Comparison of ENCODE assay signal across 1 cellular context in genomic region chr12:57766464-57767311, GRCh38.
TF ChIP-seq lines count a peak whose summit lies in the region.

Gene CYP27B1 (minus strand): TSS chr12:57767078. CDS start chr12:57767041, 37 bp downstream.

TF ChIP-seq in K562, 482 proteins besides CTCF, POLR2A, EP300 and RAD21 (continued from another document):
- TF ChIP-seq RREB1 (CRISPR knock-in tag; IDR thresholded peaks at IDR 0.05) (0 out of 2 replicates have a peak, but pooled peaks have one; percentile 57), L3MBTL2 (IDR thresholded peaks at IDR 0.05) (peak; percentile 43), POLR2AphosphoS5 (IDR thresholded peaks at IDR 0.05; ENCODE audit: control insufficient read depth, insufficient read depth, low read depth, low read length) (0 out of 2 replicates have a peak, but pooled peaks have one; percentile 7), HINFP (tag; conservative IDR thresholded peaks at IDR 0.05; ENCODE audit: low read depth) (peak; percentile 92), ZBTB5 (IDR thresholded peaks at IDR 0.05) (peak; percentile 67), CEBPB (tag; IDR thresholded peaks at IDR 0.05) (peak; percentile 85), NRF1 (conservative IDR thresholded peaks at IDR 0.05 in 1 of 2, IDR thresholded peaks at IDR 0.05 in 1 of 2) (peak; percentile 13 to 20; a peak in 2 of 4 replicates), TAL1 (IDR thresholded peaks at IDR 0.05) (no peak), NFIC (IDR thresholded peaks at IDR 0.05) (peak; percentile 52), MYC (IDR thresholded peaks at IDR 0.05; ENCODE audit: low read depth, low read length) (0 out of 2 replicates have a peak, but pooled peaks have one; percentile 20), MYC (CRISPR knock-in tag; IDR thresholded peaks at IDR 0.05; ENCODE audit: borderline replicate concordance, low read depth) (no peak), VEZF1 (CRISPR knock-in tag; IDR thresholded peaks at IDR 0.05) (peak; percentile 73), POLR2G (IDR thresholded peaks at IDR 0.05; ENCODE audit: low read depth, low read length) (peak; percentile 46), CBX3 (IDR thresholded peaks at IDR 0.05; ENCODE audit: borderline replicate concordance in 1 of 2, low read length in 2 of 2) (no peak), RBFOX2 (IDR thresholded peaks at IDR 0.05; ENCODE audit: low read depth, low read length) (peak; percentile 38; the same call in 1 of the 2 replicates), CC2D1A (IDR thresholded peaks at IDR 0.05) (peak; percentile 54; the same call in 1 of the 2 replicates), PTRF (tag; IDR thresholded peaks at IDR 0.05) (no peak), EGR1 (conservative IDR thresholded peaks at IDR 0.05) (peak; percentile 30), MLX (CRISPR knock-in tag; conservative IDR thresholded peaks at IDR 0.05) (no peak), MAZ (CRISPR knock-in tag; conservative IDR thresholded peaks at IDR 0.05 in 1 of 2, IDR thresholded peaks at IDR 0.05 in 1 of 2) (0 out of 4 replicates have a peak, but pooled peaks of 1 of the 2 experiments have one; percentile 21)
